ENCODE assay signal across 22 cellular contexts in genomic region chr1:214997685-214998084, GRCh38.
"Had no signal": no experiment of that assay in that cellular context is flagged by ENCODE, and none has a peak within 500 bp of the region (broad histone marks: within the 10 kb centered on the region; RNA-seq: fewer than 3 reads in every experiment).

No MANE protein-coding gene starts in this region.

- H3K4me1 ChIP-seq: lower lobe of right lung, psoas muscle, spleen, testis, tibial artery had no signal

- H3K27ac ChIP-seq: dorsolateral prefrontal cortex, lower lobe of right lung, ovary, psoas muscle, skin epidermis, spleen, testis, tibial artery had no signal

- ATAC-seq: left ventricle myocardium superior; lower lobe of right lung; naive thymus-derived CD8-positive, alpha-beta T cell; psoas muscle; right cardiac atrium; stimulated activated memory B cell treated with anti-CD40 and anti-IgM and Interleukin-4, amounts not matched to agents 10 μg/mL and 1 μg/mL and 100 μg/mL, for 72 hours; stimulated activated naive CD8-positive, alpha-beta T cell treated with anti-CD3 and anti-CD28 coated beads, Interleukin-15, Interleukin-2, amounts not matched to agents 100 U/mL and 50 U/mL, for 24 hours had no signal

- H3K4me3 ChIP-seq: dorsolateral prefrontal cortex, lower lobe of right lung, ovary, psoas muscle, skin epidermis, spleen, testis, tibial artery had no signal

- H3K27me3 ChIP-seq: dorsolateral prefrontal cortex, ovary, spleen, testis, tibial artery had no signal

- H3K9me3 ChIP-seq: lower lobe of right lung, ovary, psoas muscle, spleen, testis, tibial artery had no signal

- DNase-seq: dorsolateral prefrontal cortex; effector CD4-positive, alpha-beta T cell; hypothalamus; immature natural killer cell; islet precursor cell; left ventricle myocardium superior; lower lobe of right lung; naive thymus-derived CD8-positive, alpha-beta T cell; nephron progenitor cell; nucleus accumbens; ovary; posterior cingulate gyrus; psoas muscle; right cardiac atrium; spleen; stimulated activated CD4-positive, alpha-beta T cell treated with anti-CD3 and anti-CD28 coated beads, Interleukin-4, amount 100 ng/mL, for 4 hours; stimulated activated naive CD8-positive, alpha-beta T cell treated with anti-CD3 and anti-CD28 coated beads, Interleukin-15, Interleukin-2, amounts not matched to agents 100 U/mL and 50 U/mL, for 24 hours; substantia nigra; testis; tibial artery had no signal

- H3K36me3 ChIP-seq: lower lobe of right lung, ovary, spleen, tibial artery had no signal
